ENCODE assay signal across 23 cellular contexts in the genomic region with DNA sequence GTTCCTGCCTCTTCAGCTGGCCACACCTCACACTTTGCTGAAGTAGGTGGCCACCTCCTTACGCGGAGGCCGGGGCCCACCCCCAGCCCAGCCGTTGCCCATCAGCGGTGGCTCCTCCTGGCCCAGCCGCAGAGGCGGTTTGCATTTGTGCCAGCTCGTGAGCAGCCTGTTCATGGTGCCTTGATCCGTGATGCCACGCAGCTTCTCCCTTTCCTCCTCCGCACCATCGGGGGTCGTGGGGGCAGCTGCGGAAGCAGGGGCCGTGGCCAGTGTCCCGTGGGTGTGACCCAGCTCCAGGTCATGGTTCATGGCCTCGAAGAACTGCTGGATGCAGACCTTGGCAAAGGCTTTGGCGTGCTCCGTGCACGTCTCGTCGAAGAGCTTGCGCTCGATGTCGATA. TPM values are rescaled to one million over a fixed set of nuclear protein-coding genes. Genes with fewer than 3 reads are reported as not detected.
A peak's percentile ranks its signal among the peaks of the same experiment; 100 is the strongest.
DNase-seq lines count a peak whose midpoint lies in the region; ATAC-seq, FAIRE-seq and TF ChIP-seq lines count a peak whose summit lies in the region.
"Had no signal": no experiment of that assay in that cellular context is flagged by ENCODE, and none has a peak within 500 bp of the region (broad histone marks: within the 10 kb centered on the region; RNA-seq: fewer than 3 reads in every experiment).

No MANE protein-coding gene starts in this region.

- H3K56ac ChIP-seq in H1 (replicated peaks; ENCODE audit: insufficient read length, low read depth, low read length) = no peak overlapping the region

- no peak overlapping the region for H3K4me2 ChIP-seq in H1 (ENCODE audit: insufficient read depth in 1 of 2, low read depth in 2 of 2, low read length in 2 of 2)
- no peak overlapping the region for H3K4me2 ChIP-seq in osteoblast (ENCODE audit: insufficient read depth, low read length)
- H3K4me2 ChIP-seq: A549 had no signal

- H3K79me1 ChIP-seq in H1 (ENCODE audit: low read depth, low read length) = no peaks in the 10 kb centered on the region

- H3K23me2 ChIP-seq in H1 (ENCODE audit: low read depth, low read length) = peaks cover 3% of the 10 kb centered on the region; the same call in 1 of the 2 replicates

- H2BK12ac ChIP-seq in H1 (ENCODE audit: low read depth, low read length) = no peak overlapping the region

- no peak overlapping the region for H2BK20ac ChIP-seq in H1 (ENCODE audit: low read length)

- no peak overlapping the region for H3K18ac ChIP-seq in H1 (ENCODE audit: extremely low read depth, low read length)

- WGBS in H1 (ENCODE audit: extremely low coverage in 1 of 2, insufficient coverage in 1 of 2, insufficient read length in 1 of 2, insufficient replicate concordance in 2 of 2, low coverage in 1 of 2, low lambda C conversion rate in 2 of 2, missing lambda C conversion rate in 1 of 2), 2 experiments = 93% methylated on average over 23 of the region's 25 CpGs; no CpG with 5 or more reads in 1 of the 2 experiments
- WGBS in heart right ventricle, 2 donors = 88 to 90% methylated on average over 25 of the region's 25 CpGs

- H4K5ac ChIP-seq in H1 (ENCODE audit: insufficient read length, low read depth, low read length) = no peak overlapping the region

- no peak for ATAC-seq in heart right ventricle
- ATAC-seq in effector memory CD8-positive, alpha-beta T cell (replicated peaks) = no peak
- ATAC-seq: A549 had no signal

- FAIRE-seq in H1 (lab: Jason Lieb, UNC) = no peak
- FAIRE-seq: A549, GM12891, GM18507 had no signal

- H3K4me1 Mint-ChIP-seq in effector memory CD8-positive, alpha-beta T cell (ENCODE audit: low read depth in 2 of 2) = peaks cover 43 to 45% of the 10 kb centered on the region in 2 donors

- no peaks in the 10 kb centered on the region for H3K79me2 ChIP-seq in H1 (ENCODE audit: control insufficient read depth in 1 of 2, insufficient read depth in 2 of 2, low read length in 2 of 2)
- peaks cover 15% of the 10 kb centered on the region for H3K79me2 ChIP-seq in osteoblast (ENCODE audit: insufficient read depth, low read length)

- no peak overlapping the region for H2BK120ac ChIP-seq in H1 (replicated peaks; ENCODE audit: low read depth, low read length)

- H3K4me3 ChIP-seq in H7 (ENCODE audit: insufficient read depth, low read depth, low read length) (no peak overlapping the region), HEK293 (ENCODE audit: low read depth, low read length) (no peak overlapping the region), H1 (ENCODE audit: extremely low read depth in 1 of 4, insufficient read depth in 2 of 4, low read depth in 3 of 4, low read length in 4 of 4) (no peak overlapping the region), osteoblast (ENCODE audit: insufficient read depth, low read length) (no peak overlapping the region), heart right ventricle (no peak overlapping the region)
- H3K4me3 ChIP-seq: A549, HAP-1 had no signal

- H3K9me3 Mint-ChIP-seq in effector memory CD8-positive, alpha-beta T cell = no peaks in the 10 kb centered on the region

- no peak overlapping the region for H2BK5ac ChIP-seq in H1 (ENCODE audit: low read depth, low read length)

- H4K91ac ChIP-seq in H1 (replicated peaks; ENCODE audit: insufficient read length, low read length) = no peak overlapping the region

- CTCF ChIA-PET in HEK293 (lab: Yijun Ruan, JAX) = interaction anchor here (0.9 to 1.0 kb wide), 2 partner anchors 20 to 28 kb away, joined by 4 read pairs; no protein-coding TSS in a partner anchor
- CTCF ChIA-PET in H1 (lab: Charles Lee; ENCODE audit: partially characterized antibody) = interaction anchor here (0.9 to 6.0 kb wide), 13 partner anchors 12 to 231 kb away, joined by 3 to 47 read pairs (median 4); a partner anchor contains a TSS

- H3K27me3 ChIP-seq in H7 (ENCODE audit: control insufficient read depth, insufficient read depth, low read length) = no peaks in the 10 kb centered on the region
- H3K27me3 ChIP-seq in H1 (replicated peaks in 1 of 4; ENCODE audit: control insufficient read depth in 3 of 4, extremely low read depth in 1 of 4, insufficient read depth in 3 of 4, low read length in 3 of 4) = no peaks in the 10 kb centered on the region; a peak in 2 of 7 replicates
- H3K27me3 ChIP-seq in osteoblast (ENCODE audit: insufficient read depth, low read length) = no peaks in the 10 kb centered on the region
- H3K27me3 ChIP-seq in heart right ventricle = peaks cover 0 to 5% (median 0%) of the 10 kb centered on the region in 7 donors

- no peak overlapping the region for H3K9ac ChIP-seq in H1 (replicated peaks in 1 of 4; ENCODE audit: extremely low read depth in 1 of 4, low read depth in 3 of 4, low read length in 3 of 4)

- H3K36me3 Mint-ChIP-seq in effector memory CD8-positive, alpha-beta T cell (ENCODE audit: insufficient read depth) = peaks cover 8% of the 10 kb centered on the region

- peaks cover 9% of the 10 kb centered on the region for H3K4me1 ChIP-seq in HEK293 (ENCODE audit: control insufficient read depth, insufficient read depth, low read length)
- H3K4me1 ChIP-seq in H1 (replicated peaks in 1 of 4; ENCODE audit: control insufficient read depth in 3 of 4, insufficient read depth in 4 of 4, low read length in 3 of 4) = peaks cover 0 to 22% (median 11%) of the 10 kb centered on the region in 4 experiments; a peak in 5 of 7 replicates
- H3K4me1 ChIP-seq in osteoblast (ENCODE audit: insufficient read depth, low read length) = peaks cover 22% of the 10 kb centered on the region
- H3K4me1 ChIP-seq in heart right ventricle = peaks cover 5 to 19% (median 17%) of the 10 kb centered on the region in 9 donors

- H3K27me3 Mint-ChIP-seq in effector memory CD8-positive, alpha-beta T cell = no peaks in the 10 kb centered on the region
- H3K27me3 Mint-ChIP-seq: CD4-positive, alpha-beta memory T cell had no signal

- no peak for TF ChIP-seq POLR2A in H1 (IDR thresholded peaks at IDR 0.05; ENCODE audit: control extremely low read depth in 1 of 2, low read depth in 2 of 2, low read length in 2 of 2)

- TF ChIP-seq RAD21 in H1 (IDR thresholded peaks at IDR 0.05 in 1 of 2, conservative IDR thresholded peaks at IDR 0.05 in 1 of 2; ENCODE audit: low read depth in 2 of 2, low read length in 2 of 2) = no peak

- H3K9me3 ChIP-seq in HEK293 (ENCODE audit: control insufficient read depth, insufficient read depth, low read depth, low read length) (no peaks in the 10 kb centered on the region), H1 (ENCODE audit: insufficient read depth in 2 of 2, low read depth in 1 of 2, low read length in 1 of 2) (no peaks in the 10 kb centered on the region), osteoblast (ENCODE audit: low read depth, low read length) (no peaks in the 10 kb centered on the region), heart right ventricle (no peaks in the 10 kb centered on the region)
- H3K9me3 ChIP-seq: A549, HAP-1 had no signal

- no peaks in the 10 kb centered on the region for H4K20me1 ChIP-seq in H1 (replicated peaks in 1 of 2; ENCODE audit: control insufficient read depth in 1 of 2, insufficient read depth in 2 of 2, low read length in 2 of 2)
- H4K20me1 ChIP-seq in osteoblast (ENCODE audit: insufficient read depth, low read length) = no peaks in the 10 kb centered on the region

- H3K27ac ChIP-seq in HEK293 (ENCODE audit: extremely low read depth, low read depth, low read length) (no peak overlapping the region), H1 (ENCODE audit: low read depth, low read length) (no peak overlapping the region), osteoblast (ENCODE audit: low read depth, low read length) (no peak overlapping the region), heart right ventricle (no peak overlapping the region)
- H3K27ac ChIP-seq: A549 had no signal

- H3K23ac ChIP-seq in H1 (ENCODE audit: insufficient read length) = no peak overlapping the region

- H3K14ac ChIP-seq in H1 (ENCODE audit: insufficient read length) = no peak overlapping the region

- no peaks in the 10 kb centered on the region for H3K36me3 ChIP-seq in H7 (replicated peaks; ENCODE audit: control insufficient read depth, insufficient read depth, low read length)
- peaks cover 0 to 6% of the 10 kb centered on the region in 2 experiments; a peak in 1 of 3 replicates for H3K36me3 ChIP-seq in HEK293 (ENCODE audit: control insufficient read depth in 2 of 2, insufficient read depth in 1 of 2, low read length in 2 of 2)
- H3K36me3 ChIP-seq in H1 (ENCODE audit: control insufficient read depth in 2 of 4, insufficient read depth in 4 of 4, low read length in 3 of 4) = no peaks in the 10 kb centered on the region
- H3K36me3 ChIP-seq in osteoblast (ENCODE audit: insufficient read depth, low read length) = peaks cover 2% of the 10 kb centered on the region
- H3K36me3 ChIP-seq in heart right ventricle = peaks cover 0 to 5% (median 0%) of the 10 kb centered on the region in 9 donors
- H3K36me3 ChIP-seq: HAP-1 had no signal

- H2AK5ac ChIP-seq in H1 (ENCODE audit: low read depth, low read length) = no peak overlapping the region

- POLR2A ChIA-PET in HEK293 (lab: Yijun Ruan, JAX) = no interaction called here
- POLR2A ChIA-PET in H1 (lab: Charles Lee; ENCODE audit: partially characterized antibody) = interaction anchor here (1.1 to 1.4 kb wide), 4 partner anchors 8 to 17 kb away, joined by 3 to 4 read pairs (median 3); no protein-coding TSS in a partner anchor

- no peak overlapping the region for H2BK15ac ChIP-seq in H1 (ENCODE audit: low read length)

- H3K27ac Mint-ChIP-seq in effector memory CD8-positive, alpha-beta T cell = no peak overlapping the region

- peak overlapping the region; percentile 17; the same call in 1 of the 2 replicates for H4K8ac ChIP-seq in H1 (ENCODE audit: extremely low read depth, insufficient read depth, low read length)

- intact Hi-C loops in heart right ventricle (cut with DNase I) = no loop called here

- TF ChIP-seq CTCF in HEK293 (tag by site-specific recombination; IDR thresholded peaks at IDR 0.05) (no peak), H1 (IDR thresholded peaks at IDR 0.05; ENCODE audit: control extremely low read depth in 1 of 3, insufficient read depth in 1 of 3, low read depth in 1 of 3, low read length in 3 of 3) (no peak), osteoblast (IDR thresholded peaks at IDR 0.05; ENCODE audit: extremely low read depth, low read depth, low read length) (no peak), heart right ventricle (IDR thresholded peaks at IDR 0.05) (no peak)

- TF ChIP-seq EP300 in H1 (IDR thresholded peaks at IDR 0.05; ENCODE audit: borderline replicate concordance in 1 of 2, low read depth in 2 of 2, low read length in 2 of 2) = no peak

- no peak overlapping the region for H3K4ac ChIP-seq in H1 (replicated peaks; ENCODE audit: insufficient read length, low read depth, low read length)

- peak; percentile 62 for DNase-seq in H7
- no peak for DNase-seq in H1 (ENCODE audit: low read depth in 1 of 2, low spot score in 2 of 2)
- peak; percentile 43 for DNase-seq in osteoblast (ENCODE audit: insufficient read length, low spot score, missing footprints)
- DNase-seq in NCI-H2107 treated with DMSO at 0.1 percent for 48 hours (lab: John Stamatoyannopoulos, UW; ENCODE audit: unreplicated experiment) = no peak
- DNase-seq in heart right ventricle = no peak
- DNase-seq in effector memory CD8-positive, alpha-beta T cell = no peak
- DNase-seq: 8988T; C1 segment of cervical spinal cord; Calu3; CD4-positive, alpha-beta memory T cell; COR-L47; DMS53; DMS79 treated with DMSO at 0.1 percent for 48 hours; GF-D8; GOT3 had no signal

- H3K4me3 Mint-ChIP-seq in effector memory CD8-positive, alpha-beta T cell = no peak overlapping the region

- no peak overlapping the region for H2AFZ ChIP-seq in H1 (ENCODE audit: low read length)
- H2AFZ ChIP-seq in osteoblast (ENCODE audit: low read length) = no peak overlapping the region

RNA-seq across cellular contexts. Expression of a gene that starts 3.1 kb away (rescaled TPM):
- total RNA-seq in H7 (2014; rRNA removed; shearing (Covaris generic)) = 2.4 and 3.4 TPM in 2 replicates
- total RNA-seq in H1 (2021; fragmentation: NEBNext Ultra II Directional; extraction: Animal tissue kit (Norgen Biotek cat#: 25700)) = 1.2 and 1.9 TPM in 2 replicates
- polyA plus RNA-seq in H1 (2011; rRNA removed) = 2.4 and 2.5 TPM in 2 replicates
- polyA plus RNA-seq in H1 (2011; cell fraction: cytosol; rRNA removed) = 2.3 TPM
- 3.2 TPM for polyA plus RNA-seq in H1 (2011; cell fraction: nucleus; rRNA removed)
- 3.0 to 5.8 TPM (median 4.1 TPM) in 4 replicates for polyA plus RNA-seq in H1 (2012, experiment 1 of 2)
- polyA plus RNA-seq in H1 (2012, experiment 2 of 2) = 1.7 TPM
- polyA plus RNA-seq in H1 (2013, experiment 1 of 2) = 1.4 TPM
- 1.1 TPM for polyA plus RNA-seq in H1 (2013, experiment 2 of 2)
- polyA minus RNA-seq in H1 (2011; rRNA and poly(A)+ RNA removed) = 1.8 and 2.3 TPM in 2 replicates
- 0.81 TPM for polyA minus RNA-seq in H1 (2011; cell fraction: cytosol; rRNA and poly(A)+ RNA removed)
- 4.2 TPM for polyA minus RNA-seq in H1 (2011; cell fraction: nucleus; rRNA and poly(A)+ RNA removed)
- total RNA-seq in osteoblast = 54.6 and 56.3 TPM in 2 replicates
- total RNA-seq in heart right ventricle = 10 to 100 TPM in 6 of 10 donors, 1 to 10 TPM in 4; 5.2 to 17.7 (median 10.9) TPM
- polyA plus RNA-seq in heart right ventricle = 10 to 100 TPM; 12.1 to 23.5 TPM

RNA-seq across cellular contexts. Expression of a gene that starts 3.5 kb away (rescaled TPM):
- 0.07 TPM in 1 of 2 replicates, not detected in the other for total RNA-seq in H7 (2014; rRNA removed; shearing (Covaris generic))
- total RNA-seq in H1 (2021; fragmentation: NEBNext Ultra II Directional; extraction: Animal tissue kit (Norgen Biotek cat#: 25700)) = 0.34 TPM in 1 of 2 replicates, not detected in the other
- polyA plus RNA-seq in H1 (2011; rRNA removed) (0.29 and 0.49 TPM in 2 replicates), heart right ventricle (not detected)
- polyA plus RNA-seq in H1 (2011; cell fraction: cytosol; rRNA removed) = 0.43 TPM
- 0.46 TPM for polyA plus RNA-seq in H1 (2011; cell fraction: nucleus; rRNA removed)
- 0.18 to 0.40 TPM (median 0.36 TPM) in 4 replicates for polyA plus RNA-seq in H1 (2012, experiment 1 of 2)
- 0.21 TPM for polyA plus RNA-seq in H1 (2012, experiment 2 of 2)
- polyA plus RNA-seq in H1 (2013, experiment 1 of 2) = 0.26 TPM
- polyA plus RNA-seq in H1 (2013, experiment 2 of 2) = 0.37 TPM
- polyA minus RNA-seq in H1 (2011; rRNA and poly(A)+ RNA removed) = 0.25 and 0.37 TPM in 2 replicates
- not detected for polyA minus RNA-seq in H1 (2011; cell fraction: cytosol; rRNA and poly(A)+ RNA removed)
- polyA minus RNA-seq in H1 (2011; cell fraction: nucleus; rRNA and poly(A)+ RNA removed) = 1.4 TPM
- total RNA-seq in osteoblast (not detected in 2 replicates), heart right ventricle (not detected)
- total RNA-seq: Calu3; CD4-positive, alpha-beta memory T cell; Daoy; G401 had no signal
- polyA plus RNA-seq: A549; BJ; CD4-positive, alpha-beta memory T cell had no signal

RNA-seq across cellular contexts. Expression of a gene that starts 23.8 kb away (rescaled TPM):
- 0.10 and 0.15 TPM in 2 replicates for total RNA-seq in H7 (2014; rRNA removed; shearing (Covaris generic))
- 0.17 TPM in 1 of 2 replicates, not detected in the other for total RNA-seq in H1 (2021; fragmentation: NEBNext Ultra II Directional; extraction: Animal tissue kit (Norgen Biotek cat#: 25700))
- polyA plus RNA-seq in H1 (2011; rRNA removed) (0.42 and 0.60 TPM in 2 replicates), heart right ventricle (not detected)
- polyA plus RNA-seq in H1 (2011; cell fraction: cytosol; rRNA removed) = 0.58 TPM
- 0.23 TPM for polyA plus RNA-seq in H1 (2011; cell fraction: nucleus; rRNA removed)
- polyA plus RNA-seq in H1 (2012, experiment 1 of 2) = 0.21 to 0.32 TPM (median 0.25 TPM) in 3 of 4 replicates, not detected in the other
- polyA plus RNA-seq in H1 (2012, experiment 2 of 2) = not detected
- polyA plus RNA-seq in H1 (2013, experiment 1 of 2) = 0.34 TPM
- polyA plus RNA-seq in H1 (2013, experiment 2 of 2) = 0.28 TPM
- polyA minus RNA-seq in H1 (2011; rRNA and poly(A)+ RNA removed) = 0.29 TPM in 1 of 2 replicates, not detected in the other
- polyA minus RNA-seq in H1 (2011; cell fraction: cytosol; rRNA and poly(A)+ RNA removed) = not detected
- not detected for polyA minus RNA-seq in H1 (2011; cell fraction: nucleus; rRNA and poly(A)+ RNA removed)
- total RNA-seq in osteoblast (not detected in 2 replicates), heart right ventricle (not detected)
- total RNA-seq: Calu3; CD4-positive, alpha-beta memory T cell; G401 had no signal
- polyA plus RNA-seq: CD4-positive, alpha-beta memory T cell had no signal

RNA-seq across cellular contexts. Expression of a gene that starts 38.3 kb away (rescaled TPM):
- total RNA-seq in H7 (2014; rRNA removed; shearing (Covaris generic)) = 7.9 and 16.5 TPM in 2 replicates
- 0.58 and 0.73 TPM in 2 replicates for total RNA-seq in H1 (2021; fragmentation: NEBNext Ultra II Directional; extraction: Animal tissue kit (Norgen Biotek cat#: 25700))
- polyA plus RNA-seq in H1 (2011; rRNA removed) = 0.52 and 0.54 TPM in 2 replicates
- polyA plus RNA-seq in H1 (2011; cell fraction: cytosol; rRNA removed) = 0.63 TPM
- polyA plus RNA-seq in H1 (2011; cell fraction: nucleus; rRNA removed) = 1.5 TPM
- 0.19 to 0.70 TPM (median 0.36 TPM) in 4 replicates for polyA plus RNA-seq in H1 (2012, experiment 1 of 2)
- 0.28 TPM for polyA plus RNA-seq in H1 (2012, experiment 2 of 2)
- polyA plus RNA-seq in H1 (2013, experiment 1 of 2) = 0.61 TPM
- polyA plus RNA-seq in H1 (2013, experiment 2 of 2) = 0.39 TPM
- 0.09 and 0.15 TPM in 2 replicates for polyA minus RNA-seq in H1 (2011; rRNA and poly(A)+ RNA removed)
- polyA minus RNA-seq in H1 (2011; cell fraction: cytosol; rRNA and poly(A)+ RNA removed) = not detected
- polyA minus RNA-seq in H1 (2011; cell fraction: nucleus; rRNA and poly(A)+ RNA removed) = 0.80 TPM
- under 0.01 TPM in 1 of 2 replicates, not detected in the other for total RNA-seq in osteoblast
- 1 to 10 TPM in 1 of 10 donors, under 1 TPM in 7, not detected in 2; 0.05 to 1.0 (median 0.21) TPM for total RNA-seq in heart right ventricle
- polyA plus RNA-seq in heart right ventricle = under 1 TPM in 1 of 2 donors, not detected in 1; 0.06 TPM
- total RNA-seq: Calu3, Daoy had no signal

RNA-seq across cellular contexts. Expression of a gene that starts 58.8 kb away (rescaled TPM):
- total RNA-seq in H7 (2014; rRNA removed; shearing (Covaris generic)) = 55.7 and 56.2 TPM in 2 replicates
- 78.5 and 79.1 TPM in 2 replicates for total RNA-seq in H1 (2021; fragmentation: NEBNext Ultra II Directional; extraction: Animal tissue kit (Norgen Biotek cat#: 25700))
- polyA plus RNA-seq in H1 (2011; rRNA removed) (18.1 and 24.3 TPM in 2 replicates), heart right ventricle (10 to 100 TPM; 10.9 to 15.1 TPM)
- 30.7 TPM for polyA plus RNA-seq in H1 (2011; cell fraction: cytosol; rRNA removed)
- 90.1 TPM for polyA plus RNA-seq in H1 (2011; cell fraction: nucleus; rRNA removed)
- polyA plus RNA-seq in H1 (2012, experiment 1 of 2) = 53.2 to 61.0 TPM (median 55.8 TPM) in 4 replicates
- 12.5 TPM for polyA plus RNA-seq in H1 (2012, experiment 2 of 2)
- 44.6 TPM for polyA plus RNA-seq in H1 (2013, experiment 1 of 2)
- 49.0 TPM for polyA plus RNA-seq in H1 (2013, experiment 2 of 2)
- polyA minus RNA-seq in H1 (2011; rRNA and poly(A)+ RNA removed) = 91.5 and 96.4 TPM in 2 replicates
- polyA minus RNA-seq in H1 (2011; cell fraction: cytosol; rRNA and poly(A)+ RNA removed) = 37.8 TPM
- 71.9 TPM for polyA minus RNA-seq in H1 (2011; cell fraction: nucleus; rRNA and poly(A)+ RNA removed)
- total RNA-seq in osteoblast (18.8 and 19.2 TPM in 2 replicates), heart right ventricle (10 to 100 TPM in 8 of 10 donors, 1 to 10 TPM in 2; 9.4 to 16.9 (median 12.7) TPM)

Comparison
In these comparisons a context has a peak if more than half of its experiments do, and no peak if none do; other contexts are left out.
1. DNase-seq: peak in H7 (single experiment) and osteoblast (single experiment); none in H1 (0 of 2), NCI-H2107 treated with DMSO at 0.1 percent for 48 hours (single experiment), heart right ventricle (0 of 2) and effector memory CD8-positive, alpha-beta T cell (0 of 3).